In the genomic region with DNA sequence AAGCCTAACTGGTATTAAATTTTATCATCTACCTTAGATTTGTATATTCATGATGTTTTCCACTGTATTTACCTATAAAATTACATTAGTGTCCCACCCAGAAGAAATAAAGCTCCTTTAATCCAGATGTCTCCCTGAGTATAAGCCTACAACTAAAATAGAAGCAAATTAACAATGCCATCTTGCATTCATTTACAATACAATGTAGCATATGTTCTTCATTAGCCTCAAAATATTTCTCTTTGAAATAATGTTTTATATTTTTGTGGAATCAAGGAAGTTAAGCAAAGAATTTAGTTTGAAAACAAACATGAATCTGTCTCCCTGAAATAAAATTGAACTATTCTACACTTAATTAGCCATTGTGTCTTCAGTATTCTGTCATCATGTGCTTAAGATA, we compare ENCODE assay signal across 26 cellular contexts.
DNase-seq lines count a peak whose midpoint lies in the region; ATAC-seq, FAIRE-seq and TF ChIP-seq lines count a peak whose summit lies in the region.
"Had no signal": no experiment of that assay in that cellular context is flagged by ENCODE, and none has a peak within 500 bp of the region (broad histone marks: within the 10 kb centered on the region; RNA-seq: fewer than 3 reads in every experiment).

No MANE protein-coding gene starts in this region.

- no peak for ATAC-seq in HG03521 (IDR thresholded peaks at IDR 0.05; ENCODE audit: unreplicated experiment)
- ATAC-seq: CD8-positive, alpha-beta T cell; HCT116; PC-3; Right ventricle myocardium inferior had no signal

- TF ChIP-seq POLR2A in GM12892 (IDR thresholded peaks at IDR 0.05; ENCODE audit: low read depth, low read length), result no peak

- FAIRE-seq in endometrium (lab: Jason Lieb, UNC), result peak; percentile 95
- no peak for FAIRE-seq in GM12892 (lab: Jason Lieb, UNC)
- FAIRE-seq: GM18507, H1 had no signal

- peak; percentile 14 for DNase-seq in AG08395 (ENCODE audit: low spot score)
- peak; percentile 14 for DNase-seq in GM03348 (ENCODE audit: low spot score)
- DNase-seq in NCI-H526 treated with DMSO at 0.1 percent for 48 hours (lab: John Stamatoyannopoulos, UW), result peak; percentile 94
- DNase-seq in GM12892 (ENCODE audit: insufficient read length), result no peak
- DNase-seq in NCI-H2107 treated with DMSO at 0.1 percent for 48 hours (lab: John Stamatoyannopoulos, UW; ENCODE audit: unreplicated experiment), result no peak
- DNase-seq in HuH-7 (ENCODE audit: low spot score), result no peak
- DNase-seq: C1 segment of cervical spinal cord; Caco-2; CD8-positive, alpha-beta T cell; DMS 273 treated with DMSO at 0.1 percent for 48 hours; DMS79; NCI-H1092; NCI-H1417 treated with DMSO at 0.1 percent for 48 hours; NCI-H1694 treated with DMSO at 0.1 percent for 48 hours; NCI-H2081; NCI-H69; NK-92 treated with Interleukin-12 subunit alpha and Interleukin-12 subunit beta, amount 100 ng/mL, for 24 hours; PC-3; SJCRH30; T-helper 1 cell had no signal

Comparison
In these comparisons a context has a peak if more than half of its experiments do, and no peak if none do; other contexts are left out.
1. DNase-seq: peak in AG08395 (single experiment), GM03348 (single experiment) and NCI-H526 treated with DMSO at 0.1 percent for 48 hours (single experiment); none in GM12892 (single experiment), NCI-H2107 treated with DMSO at 0.1 percent for 48 hours (single experiment) and HuH-7 (single experiment).